In genomic region chr13:53782400-53783030, GRCh38 we compare ENCODE assay signal across 8 cellular contexts.
A peak's percentile ranks its signal among the peaks of the same experiment; 100 is the strongest.
DNase-seq lines count a peak whose midpoint lies in the region; ATAC-seq and TF ChIP-seq lines count a peak whose summit lies in the region.

No MANE protein-coding gene starts in this region.

- ATAC-seq in GM18502 (IDR thresholded peaks at IDR 0.05; ENCODE audit: poor library complexity, unreplicated experiment), result peak; percentile 78
- peak; percentile 73 for ATAC-seq in HG03066 (IDR thresholded peaks at IDR 0.05; ENCODE audit: low read depth, unreplicated experiment)
- peak in 3 of 4 donors; percentile 40 to 69 (median 54) for ATAC-seq in psoas muscle
- ATAC-seq in GM21717 (IDR thresholded peaks at IDR 0.05; ENCODE audit: unreplicated experiment), result no peak

- no peak for DNase-seq in AG09319 (ENCODE audit: extremely low read depth, low read depth)
- peak; percentile 51 for DNase-seq in NCI-H2107 (lab: John Stamatoyannopoulos, UW)
- peak; percentile 30 for DNase-seq in WERI-Rb-1
- peak in 36 of 42 donors; percentile 4 to 79 (median 46) for DNase-seq in head of caudate nucleus
- DNase-seq in psoas muscle, result no peak

- H3K9me3 ChIP-seq in WERI-Rb-1 (ENCODE audit: severe bottlenecking), result no peaks in the 10 kb centered on the region
- H3K9me3 ChIP-seq in psoas muscle, result no peaks in the 10 kb centered on the region

- no peaks in the 10 kb centered on the region for H3K27me3 ChIP-seq in WERI-Rb-1 (ENCODE audit: insufficient read depth, low read depth, severe bottlenecking)
- no peaks in the 10 kb centered on the region for H3K27me3 ChIP-seq in psoas muscle (ENCODE audit: insufficient read depth in 3 of 3, low read length in 2 of 3)

- no peaks in the 10 kb centered on the region for H3K36me3 ChIP-seq in WERI-Rb-1
- no peaks in the 10 kb centered on the region for H3K36me3 ChIP-seq in psoas muscle (ENCODE audit: insufficient read depth in 1 of 2, low read depth in 1 of 2)

- 0 to 1% (median 1%) methylated on average over 10 of the region's 10 CpGs for WGBS in psoas muscle, 3 donors

- TF ChIP-seq CTCF in AG09319 (IDR thresholded peaks at IDR 0.05; ENCODE audit: low read depth, low read length) (peak; percentile 51), WERI-Rb-1 (IDR thresholded peaks at IDR 0.05; ENCODE audit: low read depth, low read length) (peak; percentile 41; the same call in 1 of the 2 replicates), psoas muscle (IDR thresholded peaks at IDR 0.05) (peak; percentile 73)

- intact Hi-C loops in head of caudate nucleus (cut with DNase I), result loop anchor here (10.0 kb wide), 1 partner anchor 752 kb away; no protein-coding TSS in a partner anchor
- intact Hi-C loops in psoas muscle (cut with DNase I), result no loop called here

- no peaks in the 10 kb centered on the region for H3K4me1 ChIP-seq in psoas muscle

- peak overlapping the region; percentile 69; the same call in 1 of the 2 replicates for H3K27ac ChIP-seq in WERI-Rb-1
- no peak overlapping the region for H3K27ac ChIP-seq in psoas muscle

- H3K4me3 ChIP-seq in WERI-Rb-1 (ENCODE audit: low read depth, low read length) (peak overlapping the region; percentile 36), psoas muscle (peak overlapping the region; percentile 12)

Comparison
In these comparisons a context has a peak if more than half of its experiments do, and no peak if none do; other contexts are left out.
1. DNase-seq: peak in NCI-H2107 (single experiment), WERI-Rb-1 (single experiment) and head of caudate nucleus (36 of 42); none in AG09319 (single experiment) and psoas muscle (0 of 2).
2. Peak in every context shown above with its lines, with median percentiles within 50 percentile points of each other: CTCF ChIP-seq.